In the genomic region with DNA sequence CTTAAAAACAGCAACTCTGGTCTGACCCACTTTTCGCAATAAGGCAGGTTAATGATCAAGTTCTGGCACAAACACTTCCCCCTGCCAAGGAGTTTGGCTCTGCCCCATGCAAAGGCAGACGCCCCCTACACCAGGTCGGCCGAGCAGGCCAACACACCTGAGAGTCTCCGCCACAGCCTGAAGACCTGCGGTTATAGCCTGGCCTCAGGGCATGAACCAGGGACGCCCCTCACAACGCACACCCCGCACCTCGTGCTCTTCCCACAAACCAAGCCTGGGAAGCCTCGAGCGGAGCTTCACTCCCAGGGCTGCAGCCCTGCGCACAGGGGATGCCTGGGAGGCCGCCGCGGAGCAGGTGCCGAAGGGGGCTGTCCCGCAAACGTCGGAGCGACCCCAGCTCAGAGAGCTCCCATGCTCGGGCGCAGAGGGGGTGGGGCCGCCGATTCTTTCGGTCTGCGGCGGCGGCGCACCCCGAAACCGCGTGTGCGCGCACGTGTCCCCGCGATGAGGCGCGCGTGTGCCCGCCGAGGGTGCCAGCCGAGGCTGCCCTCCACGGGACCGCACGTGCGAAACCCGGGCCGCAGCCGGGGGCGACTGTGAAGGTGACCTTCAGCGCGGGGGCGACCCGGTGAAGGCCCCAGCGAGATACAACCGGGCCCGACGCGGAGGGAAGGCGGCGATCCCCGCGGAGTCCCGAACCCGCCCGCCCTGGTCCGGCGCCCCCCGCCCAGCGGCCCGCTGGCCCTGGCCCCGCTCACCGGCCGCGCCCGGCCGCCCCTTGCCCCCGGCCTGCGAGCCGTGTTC, we compare ENCODE assay signal across 8 cellular contexts. TPM values are rescaled to one million over a fixed set of nuclear protein-coding genes. Genes with fewer than 3 reads are reported as not detected.
DNase-seq lines count a peak whose midpoint lies in the region; ATAC-seq, FAIRE-seq and TF ChIP-seq lines count a peak whose summit lies in the region.

No MANE protein-coding gene starts in this region.

- H3K4me3 ChIP-seq in GM12875 (ENCODE audit: low read depth, low read length): peak overlapping the region; percentile 72
- H3K4me3 ChIP-seq in HCT116 (replicated peaks in 1 of 2; ENCODE audit: low read depth in 1 of 2, low read length in 2 of 2): peak overlapping the region; percentile 94 to 100
- peak overlapping the region; percentile 68 for H3K4me3 ChIP-seq in astrocyte (ENCODE audit: insufficient read depth, low read depth, low read length)
- peak overlapping the region; percentile 52 to 79 (median 59) for H3K4me3 ChIP-seq in keratinocyte (ENCODE audit: control insufficient read depth in 2 of 3, extremely low read depth in 1 of 3, insufficient read depth in 2 of 3, low read depth in 1 of 3, low read length in 3 of 3)

- H3K9me1 ChIP-seq in keratinocyte (ENCODE audit: control insufficient read depth, extremely low read depth, insufficient read depth, low read length): peaks cover 2% of the 10 kb centered on the region

- peaks cover 58% of the 10 kb centered on the region for H3K79me2 ChIP-seq in HCT116 (ENCODE audit: insufficient read depth, low read length)
- peaks cover 57% of the 10 kb centered on the region for H3K79me2 ChIP-seq in astrocyte (ENCODE audit: insufficient read depth, low read length)
- peaks cover 61% of the 10 kb centered on the region for H3K79me2 ChIP-seq in keratinocyte (ENCODE audit: control insufficient read depth, insufficient read depth, low read length)

- no peak for TF ChIP-seq RAD21 in HCT116 (IDR thresholded peaks at IDR 0.05; ENCODE audit: low read depth)

- H3K27me3 ChIP-seq in HCT116 (ENCODE audit: insufficient read depth, low read length): no peaks in the 10 kb centered on the region
- no peaks in the 10 kb centered on the region for H3K27me3 ChIP-seq in astrocyte (ENCODE audit: insufficient read depth, low read length)
- H3K27me3 ChIP-seq in keratinocyte (ENCODE audit: control insufficient read depth, extremely low read depth, insufficient read depth, low read length): no peaks in the 10 kb centered on the region

- H3K36me3 ChIP-seq in HCT116 (ENCODE audit: control insufficient read depth in 1 of 2, insufficient read depth in 2 of 2, low read length in 2 of 2) (peaks cover 2 to 13% of the 10 kb centered on the region in 2 experiments; a peak in 2 of 4 replicates), astrocyte (ENCODE audit: insufficient read depth, low read length) (no peaks in the 10 kb centered on the region), keratinocyte (ENCODE audit: control insufficient read depth in 2 of 2, extremely low read depth in 1 of 2, insufficient read depth in 2 of 2, low read length in 2 of 2) (peaks cover 0 to 2% of the 10 kb centered on the region in 2 experiments)

- peaks cover 2% of the 10 kb centered on the region for H3K36me3 Mint-ChIP-seq in astrocyte (ENCODE audit: low read depth, unreplicated experiment)

- no peak for TF ChIP-seq CTCF in GM12875 (IDR thresholded peaks at IDR 0.05; ENCODE audit: borderline replicate concordance, insufficient read depth, low read depth, low read length)
- TF ChIP-seq CTCF in HCT116 (IDR thresholded peaks at IDR 0.05 in 2 of 3, conservative IDR thresholded peaks at IDR 0.05 in 1 of 3; ENCODE audit: borderline replicate concordance in 1 of 3, insufficient read depth in 1 of 3, low read depth in 2 of 3, low read length in 2 of 3): no peak
- TF ChIP-seq CTCF in astrocyte (IDR thresholded peaks at IDR 0.05; ENCODE audit: insufficient read depth, low read depth, low read length): no peak
- TF ChIP-seq CTCF in keratinocyte (optimal IDR thresholded peaks at IDR 0.05 in 1 of 3, IDR thresholded peaks at IDR 0.05 in 1 of 3, conservative IDR thresholded peaks at IDR 0.05 in 1 of 3; ENCODE audit: extremely low read depth in 1 of 3, insufficient read depth in 2 of 3, low read length in 3 of 3): no peak

- peak; percentile 12 for ATAC-seq in HCT116

- no TSS peak for BruUV-seq in HCT116 (replicated peaks; lab: Mats Ljungman, UMichigan)

- H3K27ac Mint-ChIP-seq in astrocyte (ENCODE audit: unreplicated experiment): peak overlapping the region; percentile 93

- FAIRE-seq in astrocyte (lab: Jason Lieb, UNC) (no peak), keratinocyte (lab: Jason Lieb, UNC) (no peak)

- RAD21 ChIA-PET in HCT116 (lab: Charles Lee; ENCODE audit: low non-redundant PET in 1 of 2, low total read pairs in 2 of 2, uncharacterized antibody in 2 of 2, unreplicated experiment in 2 of 2): no interaction called here

- H2AFZ ChIP-seq in HCT116 (ENCODE audit: low read depth, low read length, poor library complexity, severe bottlenecking): no peak overlapping the region
- H2AFZ ChIP-seq in astrocyte (ENCODE audit: low read depth, low read length): peak overlapping the region; percentile 87
- H2AFZ ChIP-seq in keratinocyte (ENCODE audit: control insufficient read depth, low read length): no peak overlapping the region

- no peaks in the 10 kb centered on the region for H3K27me3 Mint-ChIP-seq in astrocyte (ENCODE audit: low read depth, unreplicated experiment)

- no peak for TF ChIP-seq POLR2A in HCT116 (IDR thresholded peaks at IDR 0.05; ENCODE audit: borderline replicate concordance, extremely low read depth, insufficient read depth, insufficient read length)

- H3K4me1 ChIP-seq in HCT116 (ENCODE audit: control insufficient read depth in 1 of 2, insufficient read depth in 2 of 2, low read length in 2 of 2) (peaks cover 26 to 45% of the 10 kb centered on the region in 2 experiments), astrocyte (ENCODE audit: insufficient read depth, low read length) (peaks cover 20% of the 10 kb centered on the region), keratinocyte (ENCODE audit: control insufficient read depth, extremely low read depth, insufficient read depth, low read length) (peaks cover 44% of the 10 kb centered on the region)

- H3K4me1 Mint-ChIP-seq in astrocyte (ENCODE audit: low read depth, unreplicated experiment): peaks cover 17% of the 10 kb centered on the region

- POLR2A ChIA-PET in HCT116 (lab: Charles Lee): interaction anchor here (1.0 kb wide), 1 partner anchor 13 kb away, joined by 3 read pairs; no protein-coding TSS in a partner anchor

- no peaks in the 10 kb centered on the region for H3K9me3 Mint-ChIP-seq in astrocyte (ENCODE audit: unreplicated experiment)

- H3K4me2 ChIP-seq in HCT116 (ENCODE audit: low read length) (peak overlapping the region; percentile 100), astrocyte (ENCODE audit: low read length) (peak overlapping the region; percentile 90), keratinocyte (ENCODE audit: control insufficient read depth, extremely low read depth, insufficient read depth, low read depth, low read length) (peak overlapping the region; percentile 83)

- CTCF ChIA-PET in HCT116 (lab: Charles Lee): no interaction called here

- H3K9me3 ChIP-seq in HCT116 (ENCODE audit: control insufficient read depth in 1 of 2, insufficient read depth in 1 of 2, low read depth in 1 of 2, low read length in 2 of 2) (no peaks in the 10 kb centered on the region), astrocyte (ENCODE audit: insufficient read depth, low read depth, low read length) (no peaks in the 10 kb centered on the region), keratinocyte (ENCODE audit: control insufficient read depth, low read depth, low read length) (no peaks in the 10 kb centered on the region)

- peak overlapping the region; percentile 92 for H3K4me3 Mint-ChIP-seq in astrocyte (ENCODE audit: unreplicated experiment)

- H3K27ac ChIP-seq in HCT116 (ENCODE audit: low read depth, low read length) (peak overlapping the region; percentile 65), astrocyte (ENCODE audit: low read depth, low read length) (peak overlapping the region; percentile 42), keratinocyte (ENCODE audit: control insufficient read depth, insufficient read depth, low read length) (peak overlapping the region; percentile 76)

- H4K20me1 ChIP-seq in HCT116 (ENCODE audit: insufficient read depth): peaks cover 12% of the 10 kb centered on the region; the same call in 1 of the 2 replicates
- H4K20me1 ChIP-seq in astrocyte (ENCODE audit: insufficient read depth, low read length): peaks cover 50% of the 10 kb centered on the region
- peaks cover 30% of the 10 kb centered on the region for H4K20me1 ChIP-seq in keratinocyte (ENCODE audit: control insufficient read depth, extremely low read depth, insufficient read depth, low read length)

- no peak for DNase-seq in HCT116 (ENCODE audit: low read depth, low spot score)
- peak; percentile 20 for DNase-seq in NOMO-1 treated with DMSO at 0.1 percent for 48 hours (lab: John Stamatoyannopoulos, UW; ENCODE audit: unreplicated experiment)
- no peak for DNase-seq in astrocyte (ENCODE audit: low read depth)
- DNase-seq in keratinocyte (ENCODE audit: low read depth, low spot score): no peak
- peak; percentile 33 for DNase-seq in stimulated activated CD4-positive, alpha-beta T cell treated with anti-CD3 and anti-CD28 coated beads, Interleukin-2, amount 100 ng/mL, for 4 hours (ENCODE audit: low read depth)
- DNase-seq in superior temporal gyrus (ENCODE audit: extremely low spot score): no peak
- DNase-seq in EL: no peak

- dilution Hi-C loops in keratinocyte (cut with MboI; ENCODE audit: extremely low pct_ligation_motif_present, low sequenced_read_pairs): no loop called here

- H3K9me2 ChIP-seq in HCT116 (ENCODE audit: insufficient read depth): no peaks in the 10 kb centered on the region

- H3K9ac ChIP-seq in HCT116 (ENCODE audit: low read length): peak overlapping the region; percentile 94
- H3K9ac ChIP-seq in astrocyte (ENCODE audit: low read length): peak overlapping the region; percentile 61
- H3K9ac ChIP-seq in keratinocyte (ENCODE audit: control insufficient read depth, extremely low read depth, insufficient read depth, low read length): peak overlapping the region; percentile 78

- intact Hi-C loops in HCT116 (cut with micrococcal nuclease): no loop called here

RNA-seq across cellular contexts. Expression of gene CLUH, which starts 0.6 kb away (rescaled TPM):
- total RNA-seq in HCT116 (2021; ENCODE audit: unreplicated experiment) (175 TPM), astrocyte (48.0 and 53.6 TPM in 2 replicates)
- polyA plus RNA-seq in HCT116 (2012): 66.9 and 80.7 TPM in 2 replicates
- 24.0 to 50.7 TPM (median 31.4 TPM) in 3 replicates for polyA plus RNA-seq in keratinocyte
- 66.4 TPM for polyA plus RNA-seq in keratinocyte (2011; ENCODE audit: low read depth)
- polyA plus RNA-seq in keratinocyte (2011; cell fraction: cytosol; rRNA removed): 15.9 and 41.8 TPM in 2 replicates
- polyA plus RNA-seq in keratinocyte (2011; cell fraction: nucleus; rRNA removed): 167 and 176 TPM in 2 replicates
- 56.8 and 73.4 TPM in 2 replicates for polyA plus RNA-seq in keratinocyte (2012; ENCODE audit: low replicate concordance)
- 29.8 to 104 TPM (median 39.3 TPM) in 3 replicates for polyA minus RNA-seq in keratinocyte
- polyA minus RNA-seq in keratinocyte (2011; cell fraction: cytosol; rRNA and poly(A)+ RNA removed): 72.3 TPM
- polyA minus RNA-seq in keratinocyte (2011; cell fraction: nucleus; rRNA and poly(A)+ RNA removed): 77.1 and 108 TPM in 2 replicates

RNA-seq across cellular contexts. Expression of gene CCDC92B, which starts 38.4 kb away (rescaled TPM):
- total RNA-seq in HCT116 (2021; ENCODE audit: unreplicated experiment): 0.17 TPM
- polyA plus RNA-seq in HCT116 (2012): 0.02 and 0.10 TPM in 2 replicates
- 0.29 and 0.36 TPM in 2 replicates for total RNA-seq in astrocyte
- 0.01 TPM in 1 of 3 replicates, not detected in the others for polyA plus RNA-seq in keratinocyte
- polyA plus RNA-seq in keratinocyte (2011; ENCODE audit: low read depth): not detected
- polyA plus RNA-seq in keratinocyte (2011; cell fraction: cytosol; rRNA removed): not detected in 2 replicates
- 0.06 TPM in 1 of 2 replicates, not detected in the other for polyA plus RNA-seq in keratinocyte (2011; cell fraction: nucleus; rRNA removed)
- not detected in 2 replicates for polyA plus RNA-seq in keratinocyte (2012; ENCODE audit: low replicate concordance)
- not detected in 3 replicates for polyA minus RNA-seq in keratinocyte
- polyA minus RNA-seq in keratinocyte (2011; cell fraction: cytosol; rRNA and poly(A)+ RNA removed): not detected
- not detected in 2 replicates for polyA minus RNA-seq in keratinocyte (2011; cell fraction: nucleus; rRNA and poly(A)+ RNA removed)

Comparison
In these comparisons a context has a peak if more than half of its experiments do, and no peak if none do; other contexts are left out.
1. DNase-seq: peak in NOMO-1 treated with DMSO at 0.1 percent for 48 hours (single experiment) and stimulated activated CD4-positive, alpha-beta T cell treated with anti-CD3 and anti-CD28 coated beads, Interleukin-2, amount 100 ng/mL, for 4 hours (single experiment); none in HCT116 (single experiment), astrocyte (single experiment), keratinocyte (single experiment), superior temporal gyrus (single experiment) and EL (single experiment).
2. Peak in every context shown above with its lines, with median percentiles within 50 percentile points of each other: H3K4me3 ChIP-seq, H3K27ac ChIP-seq, H3K4me2 ChIP-seq and H3K9ac ChIP-seq.